In the genomic region with DNA sequence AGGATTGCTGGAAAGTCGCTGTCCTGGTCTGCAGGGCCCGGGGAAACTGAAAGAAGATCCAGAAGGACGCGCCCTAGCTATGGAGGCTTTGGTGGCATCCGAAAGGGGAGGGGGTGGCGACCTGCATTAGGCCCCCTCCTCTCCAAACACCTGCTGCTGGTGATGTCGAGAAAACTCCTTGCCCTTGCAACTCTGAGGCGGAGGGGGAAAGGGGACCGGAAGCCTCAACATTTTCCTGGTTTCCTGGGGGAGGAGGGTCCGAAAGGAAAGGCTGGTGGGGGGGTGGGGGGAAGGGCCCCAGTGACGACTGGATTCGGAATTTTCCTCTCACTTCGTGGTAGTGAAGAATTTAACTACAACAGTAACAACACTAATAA, we compare ENCODE assay signal across 8 cellular contexts.
A peak's percentile ranks its signal among the peaks of the same experiment; 100 is the strongest.
DNase-seq lines count a peak whose midpoint lies in the region; ATAC-seq and TF ChIP-seq lines count a peak whose summit lies in the region.

No MANE protein-coding gene starts in this region.

- H3K4me3 ChIP-seq in A673 (ENCODE audit: low read depth, low read length, poor library complexity, severe bottlenecking) = peak overlapping the region; percentile 37
- H3K4me3 ChIP-seq in HAP-1 = peak overlapping the region; percentile 11; the same call in 1 of the 2 replicates
- peak overlapping the region; percentile 20 to 79 (median 57) for H3K4me3 ChIP-seq in dorsolateral prefrontal cortex

- H3K4me1 ChIP-seq in A673 (ENCODE audit: insufficient read depth, low read length, poor library complexity, severe bottlenecking) (peaks cover 91% of the 10 kb centered on the region), HAP-1 (no peaks in the 10 kb centered on the region)

- CTCF ChIA-PET in A673 (lab: Charles Lee) = no interaction called here

- no peak overlapping the region for H3K27ac Mint-ChIP-seq in natural killer cell

- in situ Hi-C loops in HAP-1 (cut with MboI; ENCODE audit: low sequenced_read_pairs) = no loop called here

- H3K27ac ChIP-seq in A673 (ENCODE audit: low read depth, low read length, poor library complexity, severe bottlenecking) (peak overlapping the region; percentile 99), dorsolateral prefrontal cortex (peak overlapping the region in 1 of 59 donors; percentile 38), substantia nigra (ENCODE audit: low read depth, low read length, poor library complexity, severe bottlenecking) (no peak overlapping the region)

- H3K36me3 Mint-ChIP-seq in natural killer cell = no peaks in the 10 kb centered on the region

- no peaks in the 10 kb centered on the region for H3K36me3 ChIP-seq in A673 (ENCODE audit: insufficient read depth, low read length, poor library complexity, severe bottlenecking)
- H3K36me3 ChIP-seq in HAP-1 (replicated peaks) = no peaks in the 10 kb centered on the region

- no peaks in the 10 kb centered on the region for H3K9me3 Mint-ChIP-seq in natural killer cell

- H3K27me3 ChIP-seq in A673 (replicated peaks; ENCODE audit: insufficient read depth, low read depth, low read length, poor library complexity) = no peaks in the 10 kb centered on the region
- peaks cover 29% of the 10 kb centered on the region for H3K27me3 ChIP-seq in HAP-1 (ENCODE audit: low read depth)
- peaks cover 0 to 49% (median 27%) of the 10 kb centered on the region in 45 donors for H3K27me3 ChIP-seq in dorsolateral prefrontal cortex

- peak overlapping the region; percentile 92 for H3K4me3 Mint-ChIP-seq in natural killer cell

- POLR2A ChIA-PET in A673 (lab: Charles Lee; ENCODE audit: low non-redundant PET) = interaction anchor here (0.6 to 1.0 kb wide), 8 partner anchors 9 to 1970 kb away, joined by 3 to 17 read pairs (median 8); no protein-coding TSS in a partner anchor

- H3K4me1 Mint-ChIP-seq in natural killer cell = peaks cover 13 to 18% of the 10 kb centered on the region in 2 donors

- H3K27me3 Mint-ChIP-seq in natural killer cell (ENCODE audit: low read depth in 2 of 2) = peaks cover 18 to 22% of the 10 kb centered on the region in 2 donors

- no peak for ATAC-seq in natural killer cell
- ATAC-seq in HG02884 (IDR thresholded peaks at IDR 0.05; ENCODE audit: unreplicated experiment) = no peak

- H3K9me3 ChIP-seq in A673 (ENCODE audit: low read depth, low read length, poor library complexity, severe bottlenecking) (no peaks in the 10 kb centered on the region), HAP-1 (no peaks in the 10 kb centered on the region)

- no TSS peak for BruUV-seq in A673 (replicated peaks; lab: Mats Ljungman, UMichigan)

- peak; percentile 92 for DNase-seq in A673 (ENCODE audit: low spot score)
- no peak for DNase-seq in HAP-1 (ENCODE audit: low spot score in 2 of 2)
- no peak for DNase-seq in dorsolateral prefrontal cortex
- DNase-seq in natural killer cell = no peak
- no peak for DNase-seq in NCI-H2196 treated with DMSO at 0.1 percent for 48 hours (lab: John Stamatoyannopoulos, UW; ENCODE audit: unreplicated experiment)
- DNase-seq in substantia nigra (lab: John Stamatoyannopoulos, UW) = no peak
- no peak for DNase-seq in DMS79 (lab: John Stamatoyannopoulos, UW)

- TF ChIP-seq CTCF in A673 (conservative IDR thresholded peaks at IDR 0.05; ENCODE audit: low read depth, low read length) (no peak; the same call in 1 of the 2 replicates), dorsolateral prefrontal cortex (IDR thresholded peaks at IDR 0.05 in 54 of 56, conservative IDR thresholded peaks at IDR 0.05 in 2 of 56; ENCODE audit: low read depth in 1 of 56, partially characterized antibody in 56 of 56) (no peak), natural killer cell (IDR thresholded peaks at IDR 0.05) (no peak)

- intact Hi-C loops in A673 (cut with micrococcal nuclease; ENCODE audit: unreplicated experiment) (loop anchor here (5.0 kb wide), 2 partner anchors 741 to 759 kb away; no protein-coding TSS in a partner anchor), dorsolateral prefrontal cortex (cut with DNase I) (no loop called here), natural killer cell (cut with micrococcal nuclease) (no loop called here)
